Comparison of ENCODE assay signal across 33 cellular contexts in genomic region chr2:163644238-163644637, GRCh38.
DNase-seq lines count a peak whose midpoint lies in the region; ATAC-seq, FAIRE-seq and TF ChIP-seq lines count a peak whose summit lies in the region.
"Had no signal": no experiment of that assay in that cellular context is flagged by ENCODE, and none has a peak within 500 bp of the region (broad histone marks: within the 10 kb centered on the region; RNA-seq: fewer than 3 reads in every experiment).

No MANE protein-coding gene starts in this region.

- H3K4me3 Mint-ChIP-seq in neural progenitor cell: no peak overlapping the region
- H3K4me3 Mint-ChIP-seq: activated CD8-positive, alpha-beta T cell treated with anti-CD3 and anti-CD28 coated beads, Interleukin-2, amount 10 ng/mL, durations not matched to agents 7 days and 5 days; activated naive CD4-positive, alpha-beta T cell treated with anti-CD3 and anti-CD28 coated beads, Interleukin-2, amount 10 ng/mL, durations not matched to agents 7 days and 5 days; activated T-helper 17 cell treated with anti-CD3 and anti-CD28 coated beads, Interleukin-2, amount 50 U/mL, for 72 hours; immature natural killer cell; neural crest cell had no signal

- no peak overlapping the region for H4K8ac ChIP-seq in H1 (ENCODE audit: extremely low read depth, insufficient read depth, low read length)

- no peak overlapping the region for H3K56ac ChIP-seq in H1 (replicated peaks; ENCODE audit: insufficient read length, low read depth, low read length)

- no peak overlapping the region for H2AK5ac ChIP-seq in H1 (ENCODE audit: low read depth, low read length)

- no peak overlapping the region for H3K9ac ChIP-seq in H1 (replicated peaks in 1 of 4; ENCODE audit: extremely low read depth in 1 of 4, low read depth in 3 of 4, low read length in 3 of 4)
- H3K9ac ChIP-seq in neural progenitor cell: no peak overlapping the region
- H3K9ac ChIP-seq: parathyroid adenoma had no signal

- no peak for TF ChIP-seq POLR2A in H1 (IDR thresholded peaks at IDR 0.05; ENCODE audit: control extremely low read depth in 1 of 2, low read depth in 2 of 2, low read length in 2 of 2)

- H3F3A ChIP-seq in neural progenitor cell (ENCODE audit: low read depth): peaks cover 29% of the 10 kb centered on the region

- H3K9me3 Mint-ChIP-seq in neural progenitor cell: no peaks in the 10 kb centered on the region
- H3K9me3 Mint-ChIP-seq: activated naive CD4-positive, alpha-beta T cell treated with anti-CD3 and anti-CD28 coated beads, Interleukin-2, amount 10 ng/mL, durations not matched to agents 7 days and 5 days; activated T-helper 17 cell treated with anti-CD3 and anti-CD28 coated beads, Interleukin-2, amount 50 U/mL, for 72 hours; neural crest cell had no signal

- H3K23me2 ChIP-seq in H1 (ENCODE audit: low read depth, low read length): no peaks in the 10 kb centered on the region

- H3K36me3 ChIP-seq in H1 (ENCODE audit: control insufficient read depth in 2 of 4, insufficient read depth in 4 of 4, low read length in 3 of 4): no peaks in the 10 kb centered on the region
- no peaks in the 10 kb centered on the region for H3K36me3 ChIP-seq in neural progenitor cell
- H3K36me3 ChIP-seq: adrenal gland, breast epithelium, uterus had no signal

- H3K18ac ChIP-seq in H1 (ENCODE audit: extremely low read depth, low read length): no peak overlapping the region

- TF ChIP-seq CTCF in GM12873 (IDR thresholded peaks at IDR 0.05; ENCODE audit: insufficient read depth, low read depth, low read length, missing control alignments) (peak; percentile 4), H1 (IDR thresholded peaks at IDR 0.05; ENCODE audit: control extremely low read depth in 1 of 3, insufficient read depth in 1 of 3, low read depth in 1 of 3, low read length in 3 of 3) (peak in 1 of 3 experiments; percentile 20; a peak in 1 of 4 replicates), neural progenitor cell (IDR thresholded peaks at IDR 0.05) (peak; percentile 18)

- no peak for TF ChIP-seq EP300 in H1 (IDR thresholded peaks at IDR 0.05; ENCODE audit: borderline replicate concordance in 1 of 2, low read depth in 2 of 2, low read length in 2 of 2)

- CTCF ChIA-PET in H1 (lab: Charles Lee; ENCODE audit: partially characterized antibody): interaction anchor here (0.6 to 1.5 kb wide), 12 partner anchors 9 to 701 kb away, joined by 3 to 5 read pairs (median 3); no protein-coding TSS in a partner anchor

- no peak for ATAC-seq in GM21515 (IDR thresholded peaks at IDR 0.05; ENCODE audit: unreplicated experiment)
- ATAC-seq: activated CD8-positive, alpha-beta T cell treated with anti-CD3 and anti-CD28 coated beads, Interleukin-2, amount 10 ng/mL, durations not matched to agents 7 days and 5 days; activated T-helper 17 cell treated with anti-CD3 and anti-CD28 coated beads, Interleukin-2, amount 50 U/mL, for 72 hours; left colon; Panc1 had no signal

- H4K20me1 ChIP-seq in H1 (replicated peaks in 1 of 2; ENCODE audit: control insufficient read depth in 1 of 2, insufficient read depth in 2 of 2, low read length in 2 of 2) (no peaks in the 10 kb centered on the region), neural progenitor cell (ENCODE audit: low read depth) (peaks cover 13% of the 10 kb centered on the region)

- peaks cover 8% of the 10 kb centered on the region for H3K36me3 Mint-ChIP-seq in neural progenitor cell
- H3K36me3 Mint-ChIP-seq: activated naive CD4-positive, alpha-beta T cell treated with anti-CD3 and anti-CD28 coated beads, Interleukin-2, amount 10 ng/mL, durations not matched to agents 7 days and 5 days; immature natural killer cell had no signal

- no peak overlapping the region for H2BK5ac ChIP-seq in H1 (ENCODE audit: low read depth, low read length)

- no peak overlapping the region for H2BK15ac ChIP-seq in H1 (ENCODE audit: low read length)

- POLR2A ChIA-PET in H1 (lab: Charles Lee; ENCODE audit: partially characterized antibody): interaction anchor here (0.7 kb wide), 1 partner anchor 9 kb away, joined by 3 read pairs; no protein-coding TSS in a partner anchor

- no peak overlapping the region for H2BK120ac ChIP-seq in H1 (replicated peaks; ENCODE audit: low read depth, low read length)

- H4K91ac ChIP-seq in H1 (replicated peaks; ENCODE audit: insufficient read length, low read length): no peak overlapping the region

- no peak overlapping the region for H3K4ac ChIP-seq in H1 (replicated peaks; ENCODE audit: insufficient read length, low read depth, low read length)

- no peak overlapping the region for H3K27ac Mint-ChIP-seq in neural progenitor cell
- H3K27ac Mint-ChIP-seq: activated CD8-positive, alpha-beta T cell treated with anti-CD3 and anti-CD28 coated beads, Interleukin-2, amount 10 ng/mL, durations not matched to agents 7 days and 5 days; activated naive CD4-positive, alpha-beta T cell treated with anti-CD3 and anti-CD28 coated beads, Interleukin-2, amount 10 ng/mL, durations not matched to agents 7 days and 5 days; activated T-helper 17 cell treated with anti-CD3 and anti-CD28 coated beads, Interleukin-2, amount 50 U/mL, for 72 hours; immature natural killer cell had no signal

- H3K4me3 ChIP-seq in H1 (ENCODE audit: extremely low read depth in 1 of 4, insufficient read depth in 2 of 4, low read depth in 3 of 4, low read length in 4 of 4) (no peak overlapping the region), neural progenitor cell (no peak overlapping the region)
- H3K4me3 ChIP-seq: adrenal gland, breast epithelium, smooth muscle cell, testis, uterus had no signal

- H3K9me3 ChIP-seq in H1 (ENCODE audit: insufficient read depth in 2 of 2, low read depth in 1 of 2, low read length in 1 of 2) (no peaks in the 10 kb centered on the region), neural progenitor cell (ENCODE audit: low read depth) (no peaks in the 10 kb centered on the region)
- H3K9me3 ChIP-seq: adrenal gland, breast epithelium, testis, uterus had no signal

- WGBS in H1 (ENCODE audit: extremely low coverage in 1 of 2, insufficient coverage in 1 of 2, insufficient read length in 1 of 2, insufficient replicate concordance in 2 of 2, low coverage in 1 of 2, low lambda C conversion rate in 2 of 2, missing lambda C conversion rate in 1 of 2), 2 experiments: 87% methylated on average over 2 of the region's 2 CpGs; no CpG with 5 or more reads in 1 of the 2 experiments

- DNase-seq in LHCN-M2 (ENCODE audit: low read depth) (peak; percentile 55), H1 (ENCODE audit: low read depth in 1 of 2, low spot score in 2 of 2) (no peak), neural progenitor cell (ENCODE audit: low spot score) (no peak), GM19240 (ENCODE audit: insufficient read length, low spot score) (no peak), globus pallidus (ENCODE audit: low spot score) (no peak)
- DNase-seq: activated CD4-positive, alpha-beta T cell treated with anti-CD3 and anti-CD28 coated beads for 4 hours; activated CD8-positive, alpha-beta T cell treated with anti-CD3 and anti-CD28 coated beads, Interleukin-2, amount 10 ng/mL, durations not matched to agents 7 days and 5 days; activated naive CD4-positive, alpha-beta T cell treated with anti-CD3 and anti-CD28 coated beads, Interleukin-2, amount 10 ng/mL, durations not matched to agents 7 days and 5 days; adrenal gland; immature natural killer cell; KG1; left colon; mammary epithelial cell; NCI-H1417 treated with DMSO at 0.1 percent for 48 hours; NCI-H2029 treated with DMSO at 0.1 percent for 48 hours; NCI-H524 treated with DMSO at 0.1 percent for 48 hours; retina; SHP77; stimulated activated naive CD4-positive, alpha-beta T cell treated with Interleukin-2 at 50 U/mL for 16 hours; SW 1271; T-helper 9 cell; testis; uterus had no signal

- H2AFZ ChIP-seq in H1 (ENCODE audit: low read length) (no peak overlapping the region), neural progenitor cell (replicated peaks) (no peak overlapping the region)
- H2AFZ ChIP-seq: parathyroid adenoma had no signal

- H4K5ac ChIP-seq in H1 (ENCODE audit: insufficient read length, low read depth, low read length): no peak overlapping the region

- TF ChIP-seq RAD21 in H1 (IDR thresholded peaks at IDR 0.05 in 1 of 2, conservative IDR thresholded peaks at IDR 0.05 in 1 of 2; ENCODE audit: low read depth in 2 of 2, low read length in 2 of 2): no peak

- H3K27me3 Mint-ChIP-seq in neural progenitor cell (ENCODE audit: insufficient read depth, low read depth): no peaks in the 10 kb centered on the region
- H3K27me3 Mint-ChIP-seq: activated naive CD4-positive, alpha-beta T cell treated with anti-CD3 and anti-CD28 coated beads, Interleukin-2, amount 10 ng/mL, durations not matched to agents 7 days and 5 days; activated T-helper 17 cell treated with anti-CD3 and anti-CD28 coated beads, Interleukin-2, amount 50 U/mL, for 72 hours had no signal

- no peak overlapping the region for H3K4me2 ChIP-seq in H1 (ENCODE audit: insufficient read depth in 1 of 2, low read depth in 2 of 2, low read length in 2 of 2)
- no peak overlapping the region for H3K4me2 ChIP-seq in neural progenitor cell
- H3K4me2 ChIP-seq: smooth muscle cell had no signal

- H3K14ac ChIP-seq in H1 (ENCODE audit: insufficient read length): no peak overlapping the region

- H3K27ac ChIP-seq in H1 (ENCODE audit: low read depth, low read length) (no peak overlapping the region), neural progenitor cell (no peak overlapping the region)
- H3K27ac ChIP-seq: adrenal gland, breast epithelium, parathyroid adenoma, testis, uterus, VCaP had no signal

- no peak overlapping the region for H3K23ac ChIP-seq in H1 (ENCODE audit: insufficient read length)

- peak; percentile 36 for FAIRE-seq in H1 (lab: Jason Lieb, UNC)
- FAIRE-seq: endothelial cell of umbilical vein had no signal

- H3K4me1 Mint-ChIP-seq in neural progenitor cell: peaks cover 48% of the 10 kb centered on the region
- H3K4me1 Mint-ChIP-seq: activated naive CD4-positive, alpha-beta T cell treated with anti-CD3 and anti-CD28 coated beads, Interleukin-2, amount 10 ng/mL, durations not matched to agents 7 days and 5 days; activated T-helper 17 cell treated with anti-CD3 and anti-CD28 coated beads, Interleukin-2, amount 50 U/mL, for 72 hours; immature natural killer cell had no signal

- H2BK20ac ChIP-seq in H1 (ENCODE audit: low read length): no peak overlapping the region

- no peak overlapping the region for H2BK12ac ChIP-seq in H1 (ENCODE audit: low read depth, low read length)

- H3K4me1 ChIP-seq in H1 (replicated peaks in 1 of 4; ENCODE audit: control insufficient read depth in 3 of 4, insufficient read depth in 4 of 4, low read length in 3 of 4) (peaks cover 0 to 9% (median 5%) of the 10 kb centered on the region in 4 experiments; a peak in 3 of 7 replicates), neural progenitor cell (peaks cover 79% of the 10 kb centered on the region)
- H3K4me1 ChIP-seq: adrenal gland, breast epithelium, parathyroid adenoma, testis, uterus had no signal

- H3K79me2 ChIP-seq in H1 (ENCODE audit: control insufficient read depth in 1 of 2, insufficient read depth in 2 of 2, low read length in 2 of 2): peaks cover 0 to 26% of the 10 kb centered on the region in 2 experiments; a peak in 2 of 4 replicates
- H3K79me2 ChIP-seq in neural progenitor cell (ENCODE audit: low read depth): peaks cover 100% of the 10 kb centered on the region
- H3K79me2 ChIP-seq: parathyroid adenoma had no signal

- H3K79me1 ChIP-seq in H1 (ENCODE audit: low read depth, low read length): no peaks in the 10 kb centered on the region

- no peaks in the 10 kb centered on the region for H3K27me3 ChIP-seq in H1 (replicated peaks in 1 of 4; ENCODE audit: control insufficient read depth in 3 of 4, extremely low read depth in 1 of 4, insufficient read depth in 3 of 4, low read length in 3 of 4)
- no peaks in the 10 kb centered on the region for H3K27me3 ChIP-seq in neural progenitor cell
- H3K27me3 ChIP-seq: adrenal gland, breast epithelium, testis, uterus had no signal
